8 cellular contexts compared by ENCODE assay signal in genomic region chr17:7857724-7858486, GRCh38. TPM values are rescaled to one million over a fixed set of nuclear protein-coding genes. Genes with fewer than 3 reads are reported as not detected.
A peak's percentile ranks its signal among the peaks of the same experiment; 100 is the strongest.
DNase-seq lines count a peak whose midpoint lies in the region; ATAC-seq and TF ChIP-seq lines count a peak whose summit lies in the region.

Gene CYB5D1 (plus strand): TSS chr17:7858003. CDS start chr17:7858135, 132 bp downstream.

- in situ Hi-C loops in Panc1 (cut with HindIII; ENCODE audit: low pct_unique_long_range_greater_than_20kb, low sequenced_read_pairs) = no loop called here

- WGBS in HUES64 = under 1% methylated on average over 48 of the region's 48 CpGs

- H3K36me3 Mint-ChIP-seq in natural killer cell treated with Interleukin-12 subunit alpha and Interleukin-12 subunit beta and Interleukin-15 and Interleukin-18, amount 100 ng/mL, for 72 hours = peaks cover 6% of the 10 kb centered on the region

- POLR2A ChIA-PET in Panc1 (lab: Charles Lee) = interaction anchor here (0.6 to 0.8 kb wide), 3 partner anchors 12 to 169 kb away, joined by 3 to 7 read pairs (median 4); partner anchors contain the start of gene KDM6B

- H3K4me3 ChIP-seq in HUES64 (ENCODE audit: low read length) (peak within 1 kb of the TSS; percentile 72), Panc1 (ENCODE audit: low read depth in 2 of 2, low read length in 2 of 2) (peak within 1 kb of the TSS; percentile 74 to 79), fibroblast of mammary gland (ENCODE audit: control insufficient read depth, low read depth, low read length) (peak within 1 kb of the TSS; percentile 88)

- peaks cover 6% of the 10 kb centered on the region; the same call in 1 of the 2 replicates for H3K36me3 ChIP-seq in HUES64 (ENCODE audit: insufficient read depth, low read length)
- H3K36me3 ChIP-seq in Panc1 (ENCODE audit: control insufficient read depth, insufficient read depth, low read length) = peaks cover 5% of the 10 kb centered on the region

- H3K4me3 Mint-ChIP-seq in natural killer cell treated with Interleukin-12 subunit alpha and Interleukin-12 subunit beta and Interleukin-15 and Interleukin-18, amount 100 ng/mL, for 72 hours = no peak within 1 kb of the TSS
- H3K4me3 Mint-ChIP-seq in stimulated activated naive CD8-positive, alpha-beta T cell treated with anti-CD3 and anti-CD28 coated beads, Interleukin-15, amount 100 ng/mL, for 72 hours = no peak within 1 kb of the TSS

- H3K27me3 ChIP-seq in HUES64 (ENCODE audit: insufficient read depth, low read length) = peaks cover 37% of the 10 kb centered on the region
- H3K27me3 ChIP-seq in Panc1 (ENCODE audit: control insufficient read depth, insufficient read depth, low read length) = no peaks in the 10 kb centered on the region

- CTCF ChIA-PET in Panc1 (lab: Charles Lee) = interaction anchor here (0.6 to 1.0 kb wide), 2 partner anchors 23 to 230 kb away, joined by 4 to 6 read pairs; no protein-coding TSS in a partner anchor

- ATAC-seq in GM21526 (IDR thresholded peaks at IDR 0.05; ENCODE audit: low FRiP score, unreplicated experiment) = peak; percentile 26
- peak; percentile 69 for ATAC-seq in Panc1
- peak; percentile 66 to 77 for ATAC-seq in natural killer cell treated with Interleukin-12 subunit alpha and Interleukin-12 subunit beta and Interleukin-15 and Interleukin-18, amount 100 ng/mL, for 72 hours
- ATAC-seq in stimulated activated naive CD8-positive, alpha-beta T cell treated with anti-CD3 and anti-CD28 coated beads, Interleukin-15, amount 100 ng/mL, for 72 hours = peak; percentile 63

- no TSS peak for BruUV-seq in Panc1 (replicated peaks; lab: Mats Ljungman, UMichigan)

- H3K4me1 Mint-ChIP-seq in natural killer cell treated with Interleukin-12 subunit alpha and Interleukin-12 subunit beta and Interleukin-15 and Interleukin-18, amount 100 ng/mL, for 72 hours (ENCODE audit: low read depth in 2 of 2) = peaks cover 10 to 29% of the 10 kb centered on the region in 2 donors
- peaks cover 21% of the 10 kb centered on the region for H3K4me1 Mint-ChIP-seq in stimulated activated naive CD8-positive, alpha-beta T cell treated with anti-CD3 and anti-CD28 coated beads, Interleukin-15, amount 100 ng/mL, for 72 hours

- H3K4me1 ChIP-seq in HUES64 (ENCODE audit: insufficient read depth, low read length) = peaks cover 14% of the 10 kb centered on the region
- peaks cover 9% of the 10 kb centered on the region; the same call in 1 of the 2 replicates for H3K4me1 ChIP-seq in Panc1 (ENCODE audit: control insufficient read depth, insufficient read depth, low read length)

- peak within 1 kb of the TSS; percentile 95 for H3K9ac ChIP-seq in HUES64 (ENCODE audit: low read depth, low read length)

- no peak within 1 kb of the TSS for H3K27ac Mint-ChIP-seq in natural killer cell treated with Interleukin-12 subunit alpha and Interleukin-12 subunit beta and Interleukin-15 and Interleukin-18, amount 100 ng/mL, for 72 hours
- no peak within 1 kb of the TSS for H3K27ac Mint-ChIP-seq in stimulated activated naive CD8-positive, alpha-beta T cell treated with anti-CD3 and anti-CD28 coated beads, Interleukin-15, amount 100 ng/mL, for 72 hours

- TF ChIP-seq CTCF in Panc1 (IDR thresholded peaks at IDR 0.05) (no peak), fibroblast of mammary gland (conservative IDR thresholded peaks at IDR 0.05; ENCODE audit: control insufficient read depth, insufficient read depth, low read depth, low read length) (no peak)

- intact Hi-C loops in Panc1 (cut with micrococcal nuclease; ENCODE audit: unreplicated experiment) = loop anchor here (10.0 kb wide), 1 partner anchor 113 kb away; no protein-coding TSS in a partner anchor

- H3K27me3 Mint-ChIP-seq in natural killer cell treated with Interleukin-12 subunit alpha and Interleukin-12 subunit beta and Interleukin-15 and Interleukin-18, amount 100 ng/mL, for 72 hours = no peaks in the 10 kb centered on the region
- H3K27me3 Mint-ChIP-seq in stimulated activated naive CD8-positive, alpha-beta T cell treated with anti-CD3 and anti-CD28 coated beads, Interleukin-15, amount 100 ng/mL, for 72 hours = no peaks in the 10 kb centered on the region

- H3K9me3 Mint-ChIP-seq in natural killer cell treated with Interleukin-12 subunit alpha and Interleukin-12 subunit beta and Interleukin-15 and Interleukin-18, amount 100 ng/mL, for 72 hours = no peaks in the 10 kb centered on the region
- H3K9me3 Mint-ChIP-seq in stimulated activated naive CD8-positive, alpha-beta T cell treated with anti-CD3 and anti-CD28 coated beads, Interleukin-15, amount 100 ng/mL, for 72 hours = no peaks in the 10 kb centered on the region

- peak; percentile 67 for DNase-seq in D341Med (ENCODE audit: low spot score)
- DNase-seq in Panc1 (ENCODE audit: low read depth, low spot score) = peak; percentile 98
- peak; percentile 92 to 93 for DNase-seq in activated T-cell treated with anti-CD3 and anti-CD28 coated beads, Interleukin-2, amount 50 U/mL, for 48 hours
- DNase-seq in fibroblast of mammary gland (ENCODE audit: low read depth) = peak; percentile 93
- DNase-seq in natural killer cell treated with Interleukin-12 subunit alpha and Interleukin-12 subunit beta and Interleukin-15 and Interleukin-18, amount 100 ng/mL, for 72 hours (ENCODE audit: low spot score) = peak; percentile 90
- DNase-seq in stimulated activated naive CD8-positive, alpha-beta T cell treated with anti-CD3 and anti-CD28 coated beads, Interleukin-15, amount 100 ng/mL, for 72 hours = peak; percentile 84 to 89

- H3K27ac ChIP-seq in HUES64 (ENCODE audit: low read depth, low read length) (peak within 1 kb of the TSS; percentile 90), Panc1 (ENCODE audit: low read length) (peak within 1 kb of the TSS; percentile 97)

- no peaks in the 10 kb centered on the region for H3K9me3 ChIP-seq in HUES64 (ENCODE audit: insufficient read depth, low read depth, low read length)
- no peaks in the 10 kb centered on the region for H3K9me3 ChIP-seq in Panc1 (ENCODE audit: control insufficient read depth, insufficient read depth, low read depth, low read length)

RNA-seq across cellular contexts. Expression of gene CYB5D1, which starts in this region (rescaled TPM):
- polyA plus RNA-seq in HUES64 (2013, experiment 1 of 2) = 12.3 TPM
- 8.8 TPM for polyA plus RNA-seq in HUES64 (2013, experiment 2 of 2)
- 8.6 TPM for total RNA-seq in Panc1 (2021; ENCODE audit: unreplicated experiment)
- polyA plus RNA-seq in Panc1 (2012; ENCODE audit: insufficient read length) = 9.2 TPM
- 10 to 100 TPM; 11.3 to 12.9 TPM for total RNA-seq in natural killer cell treated with Interleukin-12 subunit alpha and Interleukin-12 subunit beta and Interleukin-15 and Interleukin-18, amount 100 ng/mL, for 72 hours

Comparison
In these comparisons a context has a peak if more than half of its experiments do, and no peak if none do; other contexts are left out.
1. Peak in every context shown above with its lines: DNase-seq, ATAC-seq, H3K4me3 ChIP-seq and H3K27ac ChIP-seq.